ENCODE assay signal across 9 cellular contexts in the genomic region with DNA sequence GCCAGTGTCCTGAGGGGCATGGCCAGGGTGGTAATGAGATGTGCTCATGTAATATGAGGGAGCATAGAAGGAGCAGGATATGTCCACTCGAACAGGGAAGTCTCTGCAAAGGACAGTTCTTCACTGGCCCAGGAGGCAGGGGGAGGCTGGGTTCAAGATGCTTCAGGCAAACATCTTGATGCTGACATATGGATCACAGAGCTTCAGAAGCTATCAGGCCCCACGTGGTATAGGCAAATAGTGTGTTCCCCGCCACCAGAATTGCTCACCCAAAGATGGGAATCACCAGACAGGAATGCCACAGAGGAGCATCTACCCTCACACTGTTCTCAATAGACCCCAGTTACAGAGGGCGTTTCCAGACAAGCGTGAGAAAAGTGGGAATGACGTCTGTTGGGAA.
"Had no signal": no experiment of that assay in that cellular context is flagged by ENCODE, and none has a peak within 500 bp of the region (broad histone marks: within the 10 kb centered on the region; RNA-seq: fewer than 3 reads in every experiment).

No MANE protein-coding gene starts in this region.

- H3K4me3 ChIP-seq: GM23248, HAP-1 had no signal

- H3K4me1 ChIP-seq: HAP-1 had no signal

- H3K27ac ChIP-seq: GM23248 had no signal

- H3K4me1 Mint-ChIP-seq: IgD-negative memory B cell had no signal

- ATAC-seq: HCT116, HepG2 had no signal

- H3K9ac ChIP-seq: GM23248 had no signal

- H3K27ac Mint-ChIP-seq: HFFc6, IgD-negative memory B cell had no signal

- H3K9me3 ChIP-seq: HAP-1 had no signal

- H3K4me3 Mint-ChIP-seq: HFFc6, IgD-negative memory B cell had no signal

- H3K27me3 Mint-ChIP-seq: IgD-negative memory B cell had no signal

- H3K36me3 ChIP-seq: HAP-1 had no signal

- DNase-seq: GM23248, GOT3, H7, HFFc6, KBM-7 had no signal

- H3K36me3 Mint-ChIP-seq: IgD-negative memory B cell had no signal
